Comparison of ENCODE assay signal across 28 cellular contexts in genomic region chr4:154231796-154232478, GRCh38.
"Had no signal": no experiment of that assay in that cellular context is flagged by ENCODE, and none has a peak within 500 bp of the region (broad histone marks: within the 10 kb centered on the region; RNA-seq: fewer than 3 reads in every experiment).

No MANE protein-coding gene starts in this region.

- H3K4me3 ChIP-seq: ascending aorta, gastrocnemius medialis, pancreas, prostate gland, skin epidermis, thoracic aorta had no signal

- H3K36me3 ChIP-seq: ascending aorta, brain microvascular endothelial cell, gastrocnemius medialis, pancreas, prostate gland, thoracic aorta had no signal

- H3K9me3 ChIP-seq: ascending aorta, gastrocnemius medialis, pancreas, prostate gland, thoracic aorta had no signal

- DNase-seq: activated CD4-positive, alpha-beta T cell treated with anti-CD3 and anti-CD28 coated beads for 4 hours; activated CD4-positive, alpha-beta T cell treated with anti-CD3 and anti-CD28 coated beads, Interleukin-2, amount 50 U/mL, for 4 hours; activated effector memory CD4-positive, alpha-beta T cell treated with Interleukin-2 at 50 U/mL for 16 hours; activated naive CD4-positive, alpha-beta T cell treated with anti-CD3 and anti-CD28 coated beads for 36 hours; activated naive CD8-positive, alpha-beta T cell treated with anti-CD3 and anti-CD28 coated beads for 36 hours; activated T-cell treated with anti-CD3 and anti-CD28 coated beads for 4 hours; brain microvascular endothelial cell; caudate nucleus; cortex of kidney; gastrocnemius medialis; glutamatergic neuron; hippocampal formation; kidney; left colon; midbrain; naive thymus-derived CD4-positive, alpha-beta T cell; nucleus accumbens; pancreas; retina; stimulated activated CD4-positive, alpha-beta T cell treated with anti-CD3 and anti-CD28 coated beads, Interleukin-12 subunit alpha, Interleukin-12 subunit beta, amount 100 ng/mL, for 4 hours; stimulated activated CD4-positive, alpha-beta T cell treated with anti-CD3 and anti-CD28 coated beads, Interleukin-4, amount 100 ng/mL, for 1 hour; stimulated activated naive CD8-positive, alpha-beta T cell treated with anti-CD3 and anti-CD28 coated beads, Interleukin-15, Interleukin-2, amounts not matched to agents 100 U/mL and 50 U/mL, for 24 hours; trophoblast cell had no signal

- ATAC-seq: gastrocnemius medialis; left colon; naive thymus-derived CD4-positive, alpha-beta T cell; sciatic nerve; stimulated activated naive CD8-positive, alpha-beta T cell treated with anti-CD3 and anti-CD28 coated beads, Interleukin-15, Interleukin-2, amounts not matched to agents 100 U/mL and 50 U/mL, for 24 hours had no signal

- H3K27me3 ChIP-seq: ascending aorta, brain microvascular endothelial cell, gastrocnemius medialis, pancreas had no signal

- H3K27ac ChIP-seq: ascending aorta, brain microvascular endothelial cell, gastrocnemius medialis, pancreas, prostate gland, thoracic aorta had no signal

- H3K4me1 ChIP-seq: ascending aorta, gastrocnemius medialis, prostate gland had no signal
